Comparison of ENCODE assay signal across 8 cellular contexts in genomic region chr3:13495921-13496723, GRCh38. TPM values are rescaled to one million over a fixed set of nuclear protein-coding genes. Genes with fewer than 3 reads are reported as not detected.
DNase-seq lines count a peak whose midpoint lies in the region; ATAC-seq and TF ChIP-seq lines count a peak whose summit lies in the region.

No MANE protein-coding gene starts in this region.

- WGBS in lower leg skin, 2 donors = 37 to 40% methylated on average over 12 of the region's 12 CpGs

- TF ChIP-seq CTCF in GM13976 (IDR thresholded peaks at IDR 0.05; ENCODE audit: borderline replicate concordance, control extremely low read depth, extremely low read depth, insufficient read depth, missing control alignments) = peak; percentile 89
- TF ChIP-seq CTCF in coronary artery (IDR thresholded peaks at IDR 0.05) = peak; percentile 80
- TF ChIP-seq CTCF in lower leg skin (IDR thresholded peaks at IDR 0.05) = peak in 2 of 3 donors; percentile 77 to 79

- intact Hi-C loops in lower leg skin (cut with DNase I; ENCODE audit: low total_unique reads) = loop anchor here (1.0 to 10.0 kb wide), 3 partner anchors 152 to 404 kb away; no protein-coding TSS in a partner anchor

- peak overlapping the region in 1 of 2 donors; percentile 46 for H3K27ac ChIP-seq in coronary artery

- in situ Hi-C loops in GM13976 (cut with MboI; ENCODE audit: low sequenced_read_pairs, unreplicated experiment) = no loop called here

- DNase-seq in GM13976 (ENCODE audit: low spot score) (peak; percentile 80), NCI-H446 (lab: John Stamatoyannopoulos, UW) (peak; percentile 44 to 76), coronary artery (ENCODE audit: low spot score) (no peak), lower leg skin (ENCODE audit: low spot score in 2 of 2) (peak; percentile 84 to 96)
- peak; percentile 67 for DNase-seq in activated CD4-positive, alpha-beta T cell treated with anti-CD3 and anti-CD28 coated beads, Interleukin-2, amount 50 U/mL, for 1 hour
- DNase-seq in stimulated activated CD4-positive, alpha-beta T cell treated with anti-CD3 and anti-CD28 coated beads, TNF-alpha, amount 100 ng/mL, for 4 hours (ENCODE audit: low read depth in 3 of 3) = peak; percentile 36 to 49 (median 37)

- TF ChIP-seq POLR2A in lower leg skin (IDR thresholded peaks at IDR 0.05) = no peak

- H3K4me3 ChIP-seq in coronary artery = no peak overlapping the region
- no peak overlapping the region for H3K4me3 ChIP-seq in lower leg skin (ENCODE audit: low read depth, poor library complexity, severe bottlenecking)

- ATAC-seq in HG02973 (IDR thresholded peaks at IDR 0.05; ENCODE audit: unreplicated experiment) (peak; percentile 68), HG02981 (IDR thresholded peaks at IDR 0.05; ENCODE audit: unreplicated experiment) (no peak)

RNA-seq across cellular contexts. Expression of gene HDAC11, which starts 16.0 kb away (rescaled TPM):
- 10 to 100 TPM; 20.6 to 28.3 (median 22.8) TPM for total RNA-seq in lower leg skin

RNA-seq across cellular contexts. Expression of gene FBLN2, which starts 52.8 kb away (rescaled TPM):
- total RNA-seq in lower leg skin = 100 to 1,000 TPM in 1 of 4 donors, 10 to 100 TPM in 3; 40.1 to 153 (median 64.0) TPM
